Comparison of ENCODE assay signal across 1 cellular context in genomic region chr6:22045261-22045912, GRCh38.
TF ChIP-seq lines count a peak whose summit lies in the region.

No MANE protein-coding gene starts in this region.

TF ChIP-seq in HEK293, 187 proteins besides CTCF, POLR2A, EP300 and RAD21 (continued from another document):
- 0 out of 2 replicates have a peak, but pooled peaks have one; percentile 0 for TF ChIP-seq ZSCAN4 (tag by site-specific recombination; IDR thresholded peaks at IDR 0.05)
TF ChIP-seq in HEK293: peak in this region for 1.
